Comparison of ENCODE assay signal across 8 cellular contexts in the genomic region with DNA sequence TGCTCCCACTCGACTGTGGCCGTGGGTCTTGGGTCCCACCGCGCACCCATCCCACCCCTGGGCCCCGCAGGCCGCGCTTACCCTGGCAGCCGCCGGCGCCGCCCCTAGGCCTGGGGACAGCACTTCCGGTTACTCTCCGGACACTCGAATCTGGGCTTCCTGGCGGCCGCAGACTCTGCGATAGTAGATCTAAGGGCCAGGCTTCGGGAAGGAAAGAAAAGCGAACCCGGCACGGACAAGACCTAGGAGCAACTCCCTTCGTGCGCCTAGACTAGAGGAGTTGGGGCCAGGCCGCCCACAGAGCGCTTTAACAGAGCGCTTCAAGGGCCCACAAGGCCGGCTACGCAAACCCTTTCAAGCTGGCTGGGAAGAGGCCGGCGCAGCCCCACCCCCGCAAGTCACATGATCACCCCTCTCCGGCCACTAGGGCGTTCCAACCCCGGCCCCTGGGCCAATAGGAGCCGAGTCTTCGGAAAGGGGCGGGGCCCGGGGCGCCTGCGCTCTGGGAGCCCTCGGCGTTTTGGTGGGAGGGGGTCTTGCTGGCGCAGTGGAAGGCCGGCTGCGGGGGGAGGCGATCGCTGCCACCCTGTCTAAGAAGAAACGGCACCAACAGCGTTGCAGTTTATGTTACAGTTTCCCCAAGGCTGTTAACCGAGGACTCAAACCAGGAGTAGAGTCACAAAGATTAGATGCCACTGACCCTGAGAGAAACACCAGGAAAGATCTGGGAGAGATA. TPM values are rescaled to one million over a fixed set of nuclear protein-coding genes. Genes with fewer than 3 reads are reported as not detected.
DNase-seq lines count a peak whose midpoint lies in the region; ATAC-seq and TF ChIP-seq lines count a peak whose summit lies in the region.
"Not testable (repeated sequence)": the region's sequence is repeated elsewhere in the genome, so short reads cannot be mapped to it uniquely, and the experiment has no call there.

Gene ZNF322 (minus strand): TSS at position 387 of the 736 bp plus-strand sequence. CDS start 21,193 bp downstream, outside the sequence.

- not testable (repeated sequence) for H3K36me3 ChIP-seq in DND-41 (ENCODE audit: insufficient read depth, low read length); GM23248 (ENCODE audit: low read depth); fibroblast of lung (ENCODE audit: control insufficient read depth, insufficient read depth, low read length)
- peaks cover 0 to 11% (median 0%) of the 10 kb centered on the region in 3 experiments for H3K36me3 ChIP-seq in naive thymus-derived CD4-positive, alpha-beta T cell (ENCODE audit: control insufficient read depth in 2 of 3, insufficient read depth in 3 of 3, low read length in 3 of 3)

- intact Hi-C loops in naive thymus-derived CD4-positive, alpha-beta T cell (cut with micrococcal nuclease), result loop anchor here (1.0 to 2.0 kb wide), 2 partner anchors 52 to 53 kb away; no protein-coding TSS in a partner anchor

- H3K27ac Mint-ChIP-seq in naive thymus-derived CD4-positive, alpha-beta T cell, result peak within 1 kb of the TSS in 8 of 9 donors; percentile 19 to 85 (median 65)
- peak within 1 kb of the TSS; percentile 91 for H3K27ac Mint-ChIP-seq in stimulated activated naive B cell treated with anti-CD40 and anti-IgM and Interleukin-4, amounts not matched to agents 10 μg/mL and 1 μg/mL and 100 μg/mL, for 72 hours

- CTCF ChIA-PET in naive thymus-derived CD4-positive, alpha-beta T cell (lab: Charles Lee), result not testable (repeated sequence)

- H3K4me3 ChIP-seq in DND-41 (ENCODE audit: low read depth in 1 of 2, low read length in 2 of 2) (peak within 1 kb of the TSS; percentile 57 to 73), GM23248 (peak within 1 kb of the TSS; percentile 97), fibroblast of lung (replicated peaks in 1 of 4; ENCODE audit: control extremely low read depth in 1 of 4, insufficient read depth in 1 of 4, low read depth in 3 of 4, low read length in 4 of 4) (peak within 1 kb of the TSS; percentile 68 to 92 (median 78))
- peak within 1 kb of the TSS; percentile 75 for H3K4me3 ChIP-seq in naive thymus-derived CD4-positive, alpha-beta T cell (ENCODE audit: low read length)

- POLR2A ChIA-PET in naive thymus-derived CD4-positive, alpha-beta T cell (lab: Charles Lee), result not testable (repeated sequence)

- H3F3A ChIP-seq in GM23248 (ENCODE audit: insufficient read depth), result not testable (repeated sequence)

- TF ChIP-seq CTCF in DND-41 (IDR thresholded peaks at IDR 0.05; ENCODE audit: borderline replicate concordance, extremely low read depth, low read length, poor library complexity, severe bottlenecking); fibroblast of lung (conservative IDR thresholded peaks at IDR 0.05 in 1 of 2, IDR thresholded peaks at IDR 0.05 in 1 of 2; ENCODE audit: low read depth in 1 of 2, low read length in 2 of 2): not testable (repeated sequence)

- H3K79me2 ChIP-seq in DND-41 (ENCODE audit: insufficient read depth, low read length) (peaks cover 29% of the 10 kb centered on the region), GM23248 (ENCODE audit: insufficient read depth) (peaks cover 48% of the 10 kb centered on the region), fibroblast of lung (ENCODE audit: control insufficient read depth, insufficient read depth, low read length) (peaks cover 20% of the 10 kb centered on the region)

- H4K20me1 ChIP-seq in DND-41 (ENCODE audit: insufficient read depth, low read length); GM23248 (ENCODE audit: insufficient read depth); fibroblast of lung (ENCODE audit: control insufficient read depth, extremely low read depth, insufficient read depth, low read length): not testable (repeated sequence)

- ATAC-seq in DND-41 (ENCODE audit: insufficient read depth, low read depth), result peak; percentile 98
- ATAC-seq in naive thymus-derived CD4-positive, alpha-beta T cell, result peak; percentile 99
- peak; percentile 99 for ATAC-seq in stimulated activated naive B cell treated with anti-CD40 and anti-IgM and Interleukin-4, amounts not matched to agents 10 μg/mL and 1 μg/mL and 100 μg/mL, for 72 hours (replicated peaks)

- not testable (repeated sequence) for H3K27me3 ChIP-seq in DND-41 (ENCODE audit: insufficient read depth, low read length, poor library complexity); GM23248 (replicated peaks; ENCODE audit: insufficient read depth); fibroblast of lung (ENCODE audit: control insufficient read depth, insufficient read depth, low read length); naive thymus-derived CD4-positive, alpha-beta T cell (ENCODE audit: control insufficient read depth in 2 of 2, insufficient read depth in 2 of 2, low read length in 2 of 2)

- H3K9me3 ChIP-seq in DND-41 (ENCODE audit: insufficient read depth, low read length, severe bottlenecking); GM23248 (ENCODE audit: low read depth); fibroblast of lung (ENCODE audit: control insufficient read depth, insufficient read depth, low read depth, low read length); naive thymus-derived CD4-positive, alpha-beta T cell (ENCODE audit: control insufficient read depth in 2 of 3, low read length in 3 of 3): not testable (repeated sequence)

- H3K27me3 Mint-ChIP-seq in naive thymus-derived CD4-positive, alpha-beta T cell, result peaks cover 19 to 30% (median 23%) of the 10 kb centered on the region in 5 donors
- H3K27me3 Mint-ChIP-seq in stimulated activated naive B cell treated with anti-CD40 and anti-IgM and Interleukin-4, amounts not matched to agents 10 μg/mL and 1 μg/mL and 100 μg/mL, for 72 hours, result peaks cover 22 to 31% of the 10 kb centered on the region in 2 donors

- peaks cover 0 to 26% (median 20%) of the 10 kb centered on the region in 5 donors for H3K36me3 Mint-ChIP-seq in naive thymus-derived CD4-positive, alpha-beta T cell
- peaks cover 10 to 25% of the 10 kb centered on the region in 2 donors for H3K36me3 Mint-ChIP-seq in stimulated activated naive B cell treated with anti-CD40 and anti-IgM and Interleukin-4, amounts not matched to agents 10 μg/mL and 1 μg/mL and 100 μg/mL, for 72 hours

- WGBS in GM23248 (ENCODE audit: low coverage in 1 of 2, low lambda C conversion rate in 2 of 2, missing lambda C conversion rate in 2 of 2), 2 experiments, result 4% methylated on average over 40 to 41 of the region's 50 CpGs

- H3K4me1 Mint-ChIP-seq in naive thymus-derived CD4-positive, alpha-beta T cell, result peaks cover 23 to 49% (median 36%) of the 10 kb centered on the region in 7 donors
- H3K4me1 Mint-ChIP-seq in stimulated activated naive B cell treated with anti-CD40 and anti-IgM and Interleukin-4, amounts not matched to agents 10 μg/mL and 1 μg/mL and 100 μg/mL, for 72 hours, result peaks cover 12 to 23% of the 10 kb centered on the region in 2 donors

- H3K4me2 ChIP-seq in DND-41 (ENCODE audit: insufficient read depth, low read length) (peak within 1 kb of the TSS; percentile 99), GM23248 (ENCODE audit: unreplicated experiment) (peak within 1 kb of the TSS; percentile 95), fibroblast of lung (ENCODE audit: extremely low read depth, insufficient read depth, low read length) (peak within 1 kb of the TSS; percentile 97)

- H2AFZ ChIP-seq in DND-41 (ENCODE audit: low read depth, low read length) (peak within 1 kb of the TSS; percentile 98), GM23248 (peak within 1 kb of the TSS; percentile 99), fibroblast of lung (ENCODE audit: low read length) (peak within 1 kb of the TSS; percentile 100)

- H3K9ac ChIP-seq in DND-41 (ENCODE audit: low read depth, low read length) (peak within 1 kb of the TSS; percentile 76), GM23248 (peak within 1 kb of the TSS; percentile 92), fibroblast of lung (ENCODE audit: insufficient read depth, low read length) (peak within 1 kb of the TSS; percentile 67)

- DNase-seq in DND-41, result peak; percentile 93
- DNase-seq in GM23248, result peak; percentile 98
- peak; percentile 88 to 93 for DNase-seq in Kasumi-1 (lab: John Stamatoyannopoulos, UW)
- peak; percentile 91 for DNase-seq in RPMI7951 (ENCODE audit: low read depth)
- DNase-seq in activated T-helper 1 cell treated with anti-CD3 and anti-CD28 coated beads, Interleukin-2, amount 50 U/mL, for 16 hours (ENCODE audit: low read depth in 1 of 2, low spot score in 1 of 2), result peak; percentile 63 to 76
- peak; percentile 91 to 92 for DNase-seq in fibroblast of lung (ENCODE audit: low read depth in 2 of 2)
- peak; percentile 69 to 92 (median 71) for DNase-seq in naive thymus-derived CD4-positive, alpha-beta T cell
- DNase-seq in stimulated activated naive B cell treated with anti-CD40 and anti-IgM and Interleukin-4, amounts not matched to agents 10 μg/mL and 1 μg/mL and 100 μg/mL, for 72 hours, result peak; percentile 90

- in situ Hi-C loops in GM23248 (cut with MboI), result not testable (repeated sequence)

- H3K9me3 Mint-ChIP-seq in naive thymus-derived CD4-positive, alpha-beta T cell; stimulated activated naive B cell treated with anti-CD40 and anti-IgM and Interleukin-4, amounts not matched to agents 10 μg/mL and 1 μg/mL and 100 μg/mL, for 72 hours: not testable (repeated sequence)

- H3K4me1 ChIP-seq in DND-41 (ENCODE audit: insufficient read depth, low read length), result peaks cover 25% of the 10 kb centered on the region
- H3K4me1 ChIP-seq in GM23248 (ENCODE audit: insufficient read depth), result peaks cover 13% of the 10 kb centered on the region
- not testable (repeated sequence) for H3K4me1 ChIP-seq in fibroblast of lung (ENCODE audit: control insufficient read depth, extremely low read depth, insufficient read depth, low read length)
- peaks cover 11 to 13% of the 10 kb centered on the region in 2 donors for H3K4me1 ChIP-seq in naive thymus-derived CD4-positive, alpha-beta T cell (ENCODE audit: control insufficient read depth in 2 of 2, insufficient read depth in 2 of 2, low read length in 2 of 2)

- H3K27ac ChIP-seq in DND-41 (ENCODE audit: low read length) (peak within 1 kb of the TSS; percentile 59), GM23248 (peak within 1 kb of the TSS; percentile 77), fibroblast of lung (ENCODE audit: insufficient read depth, low read length) (peak within 1 kb of the TSS; percentile 63)
- H3K27ac ChIP-seq in naive thymus-derived CD4-positive, alpha-beta T cell (ENCODE audit: low read depth, low read length), result peak within 1 kb of the TSS; percentile 65

- peak within 1 kb of the TSS; percentile 77 to 93 (median 88) for H3K4me3 Mint-ChIP-seq in naive thymus-derived CD4-positive, alpha-beta T cell
- peak within 1 kb of the TSS; percentile 92 for H3K4me3 Mint-ChIP-seq in stimulated activated naive B cell treated with anti-CD40 and anti-IgM and Interleukin-4, amounts not matched to agents 10 μg/mL and 1 μg/mL and 100 μg/mL, for 72 hours

- not testable (repeated sequence) for H3K9me2 ChIP-seq in GM23248 (ENCODE audit: insufficient read depth)

RNA-seq across cellular contexts. Expression of gene ZNF322, which starts in this region (rescaled TPM):
- 16.3 and 16.6 TPM in 2 replicates for total RNA-seq in GM23248 (2014; rRNA removed; shearing (Covaris generic))
- polyA plus RNA-seq in GM23248 (2016; fragmentation: Nextera tagmentation; extraction: Ambion mirVana), result 15.9 and 17.8 TPM in 2 replicates
- total RNA-seq in RPMI7951 (2014; rRNA removed; shearing (Covaris generic)), result 17.9 and 21.4 TPM in 2 replicates
- total RNA-seq in fibroblast of lung, result 17.3 and 17.7 TPM in 2 replicates
- 7.5 and 13.3 TPM in 2 replicates for polyA plus RNA-seq in fibroblast of lung
- 6.3 and 9.6 TPM in 2 replicates for polyA plus RNA-seq in fibroblast of lung (2012)
- 5.4 and 19.6 TPM in 2 replicates for polyA minus RNA-seq in fibroblast of lung (ENCODE audit: low replicate concordance)
- total RNA-seq in naive thymus-derived CD4-positive, alpha-beta T cell, result 10 to 100 TPM in 3 of 5 experiments, 1 to 10 TPM in 2; 5.3 to 23.1 (median 15.4) TPM
- polyA plus RNA-seq in naive thymus-derived CD4-positive, alpha-beta T cell, result 1 to 10 TPM; 5.1 to 7.1 TPM

Comparison
In these comparisons a context has a peak if more than half of its experiments do, and no peak if none do; other contexts are left out.
1. Peak in every context shown above with its lines: DNase-seq, ATAC-seq, H3K4me3 ChIP-seq and H3K27ac ChIP-seq.